Comparison of ENCODE assay signal across 8 cellular contexts in genomic region chr9:114906922-114907571, GRCh38. TPM values are rescaled to one million over a fixed set of nuclear protein-coding genes. Genes with fewer than 3 reads are reported as not detected.
DNase-seq lines count a peak whose midpoint lies in the region; ATAC-seq, FAIRE-seq and TF ChIP-seq lines count a peak whose summit lies in the region.

No MANE protein-coding gene starts in this region.

- no peaks in the 10 kb centered on the region for H3K9me3 ChIP-seq in CD8-positive, alpha-beta memory T cell (ENCODE audit: low read length)
- H3K9me3 ChIP-seq in ovary: no peaks in the 10 kb centered on the region

- no peak for TF ChIP-seq EP300 in ovary (IDR thresholded peaks at IDR 0.05)

- 38 to 46% (median 44%) methylated on average over 7 of the region's 7 CpGs for WGBS in ovary, 3 donors

- H3K27ac ChIP-seq in CD8-positive, alpha-beta memory T cell (ENCODE audit: low read depth, low read length): no peak overlapping the region
- H3K27ac ChIP-seq in ovary: no peak overlapping the region

- peaks cover 24 to 71% (median 25%) of the 10 kb centered on the region in 3 donors for H3K36me3 Mint-ChIP-seq in CD8-positive, alpha-beta memory T cell
- no peaks in the 10 kb centered on the region for H3K36me3 Mint-ChIP-seq in brain

- POLR2A ChIA-PET in CD8-positive, alpha-beta memory T cell (lab: Charles Lee): interaction anchor here (0.8 to 1.5 kb wide), 2 partner anchors 22 to 168 kb away, joined by 3 to 5 read pairs; no protein-coding TSS in a partner anchor

- H3K27ac Mint-ChIP-seq in CD8-positive, alpha-beta memory T cell: peak overlapping the region; percentile 80 to 96 (median 92)
- peak overlapping the region in 1 of 5 experiments; percentile 69 for H3K27ac Mint-ChIP-seq in brain

- no peak for TF ChIP-seq POLR2A in H54 (IDR thresholded peaks at IDR 0.05; ENCODE audit: low read depth, low read length)
- no peak for TF ChIP-seq POLR2A in ovary (IDR thresholded peaks at IDR 0.05)

- peak in 4 of 5 donors; percentile 6 to 55 (median 28) for DNase-seq in CD8-positive, alpha-beta memory T cell
- DNase-seq in H54 (ENCODE audit: insufficient read length, low spot score) (no peak), NCI-H774 (lab: John Stamatoyannopoulos, UW) (peak; percentile 59), lung microvascular endothelial cell (ENCODE audit: low read depth in 2 of 2) (peak; percentile 77 to 80), NCI-H2227 treated with DMSO at 0.1 percent for 48 hours (lab: John Stamatoyannopoulos, UW) (no peak), ovary (no peak)

- H3K4me1 ChIP-seq in CD8-positive, alpha-beta memory T cell (ENCODE audit: insufficient read depth, low read length): peaks cover 90% of the 10 kb centered on the region
- no peaks in the 10 kb centered on the region for H3K4me1 ChIP-seq in ovary (ENCODE audit: insufficient read depth)

- TF ChIP-seq CTCF in brain (conservative IDR thresholded peaks at IDR 0.05) (peak; percentile 75 to 82), ovary (IDR thresholded peaks at IDR 0.05) (no peak)

- CTCF ChIA-PET in CD8-positive, alpha-beta memory T cell (lab: Charles Lee): interaction anchor here (0.6 to 8.6 kb wide), 38 partner anchors 9 to 537 kb away, joined by 3 to 85 read pairs (median 5); partner anchors contain the start of genes TEX48 and TNFSF8

- H3K9me3 Mint-ChIP-seq in CD8-positive, alpha-beta memory T cell: no peaks in the 10 kb centered on the region
- H3K9me3 Mint-ChIP-seq in brain: no peaks in the 10 kb centered on the region

- no peaks in the 10 kb centered on the region for H3K27me3 Mint-ChIP-seq in CD8-positive, alpha-beta memory T cell
- peaks cover 4% of the 10 kb centered on the region for H3K27me3 Mint-ChIP-seq in brain

- ATAC-seq in GM18861 (IDR thresholded peaks at IDR 0.05; ENCODE audit: unreplicated experiment): no peak

- peak; percentile 89 for FAIRE-seq in H54 (lab: Jason Lieb, UNC)

- peaks cover 27% of the 10 kb centered on the region for H3K36me3 ChIP-seq in CD8-positive, alpha-beta memory T cell (ENCODE audit: insufficient read depth, low read length)
- no peaks in the 10 kb centered on the region for H3K36me3 ChIP-seq in ovary

- intact Hi-C loops in ovary (cut with DNase I): loop anchor here in 1 of 4 donors (10.0 kb wide), 1 partner anchor 162 kb away; no protein-coding TSS in a partner anchor

- H3K4me1 Mint-ChIP-seq in CD8-positive, alpha-beta memory T cell: peaks cover 0 to 58% (median 53%) of the 10 kb centered on the region in 3 donors
- H3K4me1 Mint-ChIP-seq in brain: peaks cover 22% of the 10 kb centered on the region

- H3K27me3 ChIP-seq in CD8-positive, alpha-beta memory T cell (ENCODE audit: insufficient read depth, low read length, poor library complexity, severe bottlenecking): no peaks in the 10 kb centered on the region
- no peaks in the 10 kb centered on the region for H3K27me3 ChIP-seq in ovary

- peak overlapping the region; percentile 9 for H3K4me3 ChIP-seq in CD8-positive, alpha-beta memory T cell (ENCODE audit: low read length)
- no peak overlapping the region for H3K4me3 ChIP-seq in ovary

- H3K4me3 Mint-ChIP-seq in CD8-positive, alpha-beta memory T cell: peak overlapping the region in 6 of 7 donors; percentile 23 to 83 (median 74)
- no peak overlapping the region for H3K4me3 Mint-ChIP-seq in brain

RNA-seq across cellular contexts. Expression of gene TNFSF8, which starts 23.3 kb away (rescaled TPM):
- 10 to 100 TPM; 72.6 to 73.2 TPM for total RNA-seq in CD8-positive, alpha-beta memory T cell
- 83.6 TPM for polyA plus RNA-seq in CD8-positive, alpha-beta memory T cell
- 0.27 TPM for polyA plus RNA-seq in brain (ENCODE audit: insufficient read depth, low read depth, low replicate concordance)
- total RNA-seq in lung microvascular endothelial cell: not detected in 2 replicates
- total RNA-seq in ovary: 1 to 10 TPM in 4 of 7 donors, under 1 TPM in 3; 0.45 to 1.6 (median 1.0) TPM
- polyA plus RNA-seq in ovary: 1 to 10 TPM in 1 of 2 donors, under 1 TPM in 1; 0.38 to 5.2 TPM

Comparison
In these comparisons a context has a peak if more than half of its experiments do, and no peak if none do; other contexts are left out.
1. DNase-seq: peak in CD8-positive, alpha-beta memory T cell (4 of 5), NCI-H774 (single experiment) and lung microvascular endothelial cell (2 of 2); none in H54 (single experiment), NCI-H2227 treated with DMSO at 0.1 percent for 48 hours (single experiment) and ovary (0 of 5).
2. H3K4me3 Mint-ChIP-seq: peak in CD8-positive, alpha-beta memory T cell (6 of 7); none in brain (0 of 5).
3. CTCF ChIP-seq: peak in brain (2 of 2); none in ovary (0 of 3).
4. RNA of gene TNFSF8, which starts 23.3 kb away (total RNA-seq): 72.6 to 73.2 TPM in CD8-positive, alpha-beta memory T cell; 0.45 to 1.6 TPM in ovary and not detected in lung microvascular endothelial cell; every median in the first group is over 10 times any median in the second.